ENCODE assay signal across 38 cellular contexts in the genomic region with DNA sequence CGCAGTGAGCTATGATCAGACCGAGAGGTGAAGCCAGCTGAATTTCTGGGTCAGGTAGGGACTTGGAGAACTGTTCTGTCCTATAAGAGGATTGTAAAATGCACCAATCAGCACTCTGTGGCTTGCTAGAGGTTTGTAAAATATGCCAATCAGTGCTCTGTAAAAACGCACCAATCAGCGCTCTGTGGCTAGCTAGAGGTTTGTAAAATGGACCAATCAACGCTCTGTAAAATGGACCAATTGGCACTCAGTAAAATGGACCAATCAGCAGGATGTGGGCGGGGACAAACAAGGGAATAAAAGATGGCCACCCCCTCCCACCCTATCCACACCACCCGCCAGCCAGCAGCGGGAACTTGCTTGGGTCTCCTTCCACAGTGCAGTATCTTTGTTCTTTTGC. TPM values are rescaled to one million over a fixed set of nuclear protein-coding genes. Genes with fewer than 3 reads are reported as not detected.
"Had no signal": no experiment of that assay in that cellular context is flagged by ENCODE, and none has a peak within 500 bp of the region (broad histone marks: within the 10 kb centered on the region; RNA-seq: fewer than 3 reads in every experiment).

No MANE protein-coding gene starts in this region.

- H3K36me3 ChIP-seq: adrenal gland, esophagus squamous epithelium, gastroesophageal sphincter, heart right ventricle, WERI-Rb-1 had no signal

- H3K9me3 Mint-ChIP-seq: activated CD4-positive, alpha-beta memory T cell treated with anti-CD3 and anti-CD28 coated beads for 36 hours; activated CD4-positive, alpha-beta T cell treated with anti-CD3 and anti-CD28 coated beads, Interleukin-2, amount 10 ng/mL, durations not matched to agents 24 days and 14 days; activated naive CD4-positive, alpha-beta T cell treated with anti-CD3 and anti-CD28 coated beads for 36 hours; activated naive CD4-positive, alpha-beta T cell treated with anti-CD3 and anti-CD28 coated beads, Interleukin-2, amount 50 U/mL, for 24 hours; activated naive CD8-positive, alpha-beta T cell treated with anti-CD3 and anti-CD28 coated beads for 36 hours; activated naive CD8-positive, alpha-beta T cell treated with anti-CD3 and anti-CD28 coated beads, Interleukin-2, amount 50 U/mL, for 24 hours; activated T-helper 1 cell treated with anti-CD3 and anti-CD28 coated beads, Interleukin-12 subunit alpha, Interleukin-12 subunit beta, Interleukin-2, Interleukin-4 antibody, amounts not matched to agents 30 ng/mL and 10 ng/mL and 1 ng/mL, durations not matched to agents 14 hours and 24 hours and 36 hours; activated T-helper 2 cell treated with anti-CD3 and anti-CD28 coated beads, Interferon-gamma antibody, Interleukin-2, Interleukin-4, amounts not matched to agents 10 μg/mL and 5 μg/mL and 100 μg/mL, durations not matched to agents 14 hours and 24 hours and 36 hours; effector memory CD8-positive, alpha-beta T cell; T-helper 2 cell treated with Interferon-gamma antibody and Interleukin-4, amounts not matched to agents 5 μg/mL and 100 μg/mL, for 36 hours had no signal

- FAIRE-seq: colon had no signal

- H3K9me3 ChIP-seq: adrenal gland, body of pancreas, esophagus squamous epithelium had no signal

- H3K4me3 ChIP-seq: adrenal gland, body of pancreas, esophagus squamous epithelium, gastroesophageal sphincter, heart right ventricle had no signal

- H3K4me3 Mint-ChIP-seq: activated CD4-positive, alpha-beta memory T cell treated with anti-CD3 and anti-CD28 coated beads for 36 hours; activated CD4-positive, alpha-beta T cell treated with anti-CD3 and anti-CD28 coated beads for 36 hours; activated CD4-positive, alpha-beta T cell treated with anti-CD3 and anti-CD28 coated beads, Interleukin-2, amount 10 ng/mL, durations not matched to agents 24 days and 14 days; activated naive CD4-positive, alpha-beta T cell treated with anti-CD3 and anti-CD28 coated beads for 36 hours; activated naive CD4-positive, alpha-beta T cell treated with anti-CD3 and anti-CD28 coated beads, Interleukin-2, amount 50 U/mL, for 24 hours; activated naive CD8-positive, alpha-beta T cell treated with anti-CD3 and anti-CD28 coated beads for 36 hours; activated naive CD8-positive, alpha-beta T cell treated with anti-CD3 and anti-CD28 coated beads, Interleukin-2, amount 50 U/mL, for 24 hours; activated T-helper 1 cell treated with anti-CD3 and anti-CD28 coated beads, Interleukin-12 subunit alpha, Interleukin-12 subunit beta, Interleukin-2, Interleukin-4 antibody, amounts not matched to agents 30 ng/mL and 10 ng/mL and 1 ng/mL, durations not matched to agents 14 hours and 24 hours and 36 hours; effector memory CD8-positive, alpha-beta T cell; T-helper 17 cell; T-helper 2 cell treated with Interferon-gamma antibody and Interleukin-4, amounts not matched to agents 5 μg/mL and 100 μg/mL, for 36 hours had no signal

- DNase-seq: activated CD4-positive, alpha-beta memory T cell treated with anti-CD3 and anti-CD28 coated beads for 36 hours; activated CD4-positive, alpha-beta T cell treated with anti-CD3 and anti-CD28 coated beads for 36 hours; activated CD4-positive, alpha-beta T cell treated with anti-CD3 and anti-CD28 coated beads, Interleukin-2, amount 10 ng/mL, durations not matched to agents 24 days and 14 days; activated CD4-positive, CD25-positive, alpha-beta regulatory T cell; activated CD4-positive, CD25-positive, alpha-beta regulatory T cell treated with anti-CD3 and anti-CD28 coated beads, Interleukin-2, amount 50 U/mL, for 72 hours; activated CD8-positive, alpha-beta memory T cell treated with anti-CD3 and anti-CD28 coated beads for 24 hours; activated effector memory CD4-positive, alpha-beta T cell treated with anti-CD3 and anti-CD28 coated beads, Interleukin-2, amount 50 U/mL, for 16 hours; activated naive CD4-positive, alpha-beta T cell treated with anti-CD3 and anti-CD28 coated beads for 36 hours; activated naive CD8-positive, alpha-beta T cell treated with anti-CD3 and anti-CD28 coated beads for 36 hours; activated naive CD8-positive, alpha-beta T cell treated with anti-CD3 and anti-CD28 coated beads, Interleukin-2, amount 50 U/mL, for 24 hours; activated T-cell treated with anti-CD3 and anti-CD28 coated beads, Interleukin-2, amount 50 U/mL, for 48 hours; adrenal gland; amygdala; aorta; body of pancreas; caudate nucleus; cortex of kidney; dermis blood vessel endothelial cell; effector CD4-positive, alpha-beta T cell; effector memory CD8-positive, alpha-beta T cell; esophagus squamous epithelium; foreskin melanocyte; heart right ventricle; hippocampal formation; T-helper 17 cell; T1000; WERI-Rb-1 had no signal

- H3K27me3 Mint-ChIP-seq: activated CD4-positive, alpha-beta memory T cell treated with anti-CD3 and anti-CD28 coated beads for 36 hours; activated naive CD8-positive, alpha-beta T cell treated with anti-CD3 and anti-CD28 coated beads, Interleukin-2, amount 50 U/mL, for 24 hours had no signal

- H3K4me1 ChIP-seq: adrenal gland, body of pancreas, esophagus squamous epithelium, gastroesophageal sphincter, heart right ventricle had no signal

- H3K36me3 Mint-ChIP-seq: activated CD4-positive, alpha-beta memory T cell treated with anti-CD3 and anti-CD28 coated beads for 36 hours; activated naive CD4-positive, alpha-beta T cell treated with anti-CD3 and anti-CD28 coated beads, Interleukin-2, amount 50 U/mL, for 24 hours; activated naive CD8-positive, alpha-beta T cell treated with anti-CD3 and anti-CD28 coated beads for 36 hours had no signal

- ATAC-seq: activated CD4-positive, alpha-beta T cell treated with anti-CD3 and anti-CD28 coated beads for 36 hours; activated naive CD8-positive, alpha-beta T cell treated with anti-CD3 and anti-CD28 coated beads, Interleukin-2, amount 50 U/mL, for 24 hours; body of pancreas; effector memory CD8-positive, alpha-beta T cell; gastroesophageal sphincter; heart right ventricle; T-helper 17 cell had no signal

- H3K4me1 Mint-ChIP-seq: activated CD4-positive, alpha-beta T cell treated with anti-CD3 and anti-CD28 coated beads for 36 hours; activated CD4-positive, alpha-beta T cell treated with anti-CD3 and anti-CD28 coated beads, Interleukin-2, amount 10 ng/mL, durations not matched to agents 24 days and 14 days; activated naive CD4-positive, alpha-beta T cell treated with anti-CD3 and anti-CD28 coated beads, Interleukin-2, amount 50 U/mL, for 24 hours; activated naive CD8-positive, alpha-beta T cell treated with anti-CD3 and anti-CD28 coated beads for 36 hours; activated naive CD8-positive, alpha-beta T cell treated with anti-CD3 and anti-CD28 coated beads, Interleukin-2, amount 50 U/mL, for 24 hours had no signal

- H3K27ac ChIP-seq: adrenal gland, body of pancreas, esophagus squamous epithelium, gastroesophageal sphincter, heart right ventricle, WERI-Rb-1 had no signal

- H3K27me3 ChIP-seq: adrenal gland, body of pancreas had no signal

RNA-seq across cellular contexts. Expression of gene SEC14L4, which starts 6.4 kb away (rescaled TPM):
- total RNA-seq: activated CD4-positive, alpha-beta memory T cell treated with anti-CD3 and anti-CD28 coated beads for 36 hours; activated CD4-positive, alpha-beta T cell treated with anti-CD3 and anti-CD28 coated beads for 36 hours; activated CD4-positive, alpha-beta T cell treated with anti-CD3 and anti-CD28 coated beads, Interleukin-2, amount 10 ng/mL, durations not matched to agents 24 days and 14 days; activated naive CD4-positive, alpha-beta T cell treated with anti-CD3 and anti-CD28 coated beads for 36 hours; activated naive CD8-positive, alpha-beta T cell treated with anti-CD3 and anti-CD28 coated beads for 36 hours; activated T-helper 1 cell treated with anti-CD3 and anti-CD28 coated beads, Interleukin-12 subunit alpha, Interleukin-12 subunit beta, Interleukin-2, Interleukin-4 antibody, amounts not matched to agents 30 ng/mL and 10 ng/mL and 1 ng/mL, durations not matched to agents 14 hours and 24 hours and 36 hours; activated T-helper 2 cell treated with anti-CD3 and anti-CD28 coated beads, Interferon-gamma antibody, Interleukin-2, Interleukin-4, amounts not matched to agents 10 μg/mL and 5 μg/mL and 100 μg/mL, durations not matched to agents 14 hours and 24 hours and 36 hours; aorta; chondrocyte; esophagus squamous epithelium; gastroesophageal sphincter; glomerular endothelial cell; T-helper 17 cell had no signal
- polyA plus RNA-seq: aorta, heart right ventricle had no signal

RNA-seq across cellular contexts. Expression of gene SEC14L6, which starts 34.6 kb away (rescaled TPM):
- total RNA-seq: activated CD4-positive, alpha-beta T cell treated with anti-CD3 and anti-CD28 coated beads for 36 hours; activated CD4-positive, alpha-beta T cell treated with anti-CD3 and anti-CD28 coated beads, Interleukin-2, amount 10 ng/mL, durations not matched to agents 24 days and 14 days; activated naive CD4-positive, alpha-beta T cell treated with anti-CD3 and anti-CD28 coated beads for 36 hours; activated naive CD8-positive, alpha-beta T cell treated with anti-CD3 and anti-CD28 coated beads for 36 hours; activated T-helper 1 cell treated with anti-CD3 and anti-CD28 coated beads, Interleukin-12 subunit alpha, Interleukin-12 subunit beta, Interleukin-2, Interleukin-4 antibody, amounts not matched to agents 30 ng/mL and 10 ng/mL and 1 ng/mL, durations not matched to agents 14 hours and 24 hours and 36 hours; activated T-helper 2 cell treated with anti-CD3 and anti-CD28 coated beads, Interferon-gamma antibody, Interleukin-2, Interleukin-4, amounts not matched to agents 10 μg/mL and 5 μg/mL and 100 μg/mL, durations not matched to agents 14 hours and 24 hours and 36 hours; fibroblast of villous mesenchyme; T-helper 17 cell had no signal
- polyA plus RNA-seq: heart right ventricle had no signal

RNA-seq across cellular contexts. Expression of gene SEC14L3, which starts 40.1 kb away (rescaled TPM):
- total RNA-seq: activated CD4-positive, alpha-beta memory T cell treated with anti-CD3 and anti-CD28 coated beads for 36 hours; activated CD4-positive, alpha-beta T cell treated with anti-CD3 and anti-CD28 coated beads for 36 hours; activated CD4-positive, alpha-beta T cell treated with anti-CD3 and anti-CD28 coated beads, Interleukin-2, amount 10 ng/mL, durations not matched to agents 24 days and 14 days; activated naive CD4-positive, alpha-beta T cell treated with anti-CD3 and anti-CD28 coated beads for 36 hours; activated naive CD8-positive, alpha-beta T cell treated with anti-CD3 and anti-CD28 coated beads for 36 hours; activated T-helper 1 cell treated with anti-CD3 and anti-CD28 coated beads, Interleukin-12 subunit alpha, Interleukin-12 subunit beta, Interleukin-2, Interleukin-4 antibody, amounts not matched to agents 30 ng/mL and 10 ng/mL and 1 ng/mL, durations not matched to agents 14 hours and 24 hours and 36 hours; activated T-helper 2 cell treated with anti-CD3 and anti-CD28 coated beads, Interferon-gamma antibody, Interleukin-2, Interleukin-4, amounts not matched to agents 10 μg/mL and 5 μg/mL and 100 μg/mL, durations not matched to agents 14 hours and 24 hours and 36 hours; aorta; body of pancreas; chondrocyte; dermis blood vessel endothelial cell; fibroblast of lung; fibroblast of villous mesenchyme; gastroesophageal sphincter; glomerular endothelial cell; heart right ventricle; T-helper 17 cell had no signal
- polyA plus RNA-seq: adrenal gland, aorta, esophagus, fibroblast of lung, heart right ventricle had no signal
